In the genomic region with DNA sequence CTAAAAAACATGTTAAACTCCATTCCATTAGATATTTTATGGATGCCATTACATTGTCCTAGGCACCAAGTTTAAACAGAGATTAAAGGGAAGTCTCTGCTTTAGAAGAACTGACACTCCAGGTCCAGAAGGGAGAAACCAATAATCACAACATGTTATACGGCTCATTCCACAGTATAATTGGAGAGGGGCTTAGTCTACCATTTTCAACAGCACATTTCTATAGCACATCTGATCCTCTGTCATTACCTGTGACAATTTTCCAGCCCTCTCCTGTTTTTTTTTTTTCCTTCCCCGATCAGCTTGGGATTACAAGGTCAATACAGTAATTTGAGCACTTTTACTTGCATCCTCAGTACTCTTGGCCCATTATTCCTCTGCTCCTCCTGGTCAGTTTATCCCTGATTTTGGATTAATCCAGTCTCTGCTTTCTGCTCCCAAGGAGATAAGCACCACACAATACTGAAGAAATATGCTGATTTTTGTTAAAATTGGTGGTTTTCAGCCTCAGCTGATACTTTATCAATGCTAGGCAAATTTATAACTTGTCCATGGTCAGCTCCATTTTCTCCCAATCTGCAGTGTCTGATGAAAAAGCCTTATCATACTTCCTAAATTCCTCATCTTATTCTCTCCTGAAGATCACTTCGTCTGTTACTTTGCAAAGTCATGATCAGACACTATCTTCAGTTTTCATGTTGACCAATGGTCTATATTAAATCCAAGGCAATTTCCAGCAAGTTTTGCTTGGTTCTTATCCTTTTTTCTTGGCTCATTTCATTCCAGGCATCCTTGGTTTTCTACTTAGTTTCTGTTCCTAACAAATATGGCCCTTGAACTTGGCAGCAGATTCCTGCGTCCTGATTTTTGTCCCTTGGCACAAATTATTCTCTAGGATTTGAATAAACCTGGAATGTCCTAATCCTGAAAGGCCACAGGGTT, we compare ENCODE assay signal across 1 cellular context.
TF ChIP-seq lines count a peak whose summit lies in the region.

No MANE protein-coding gene starts in this region.

TF ChIP-seq in neural cell, 6 proteins besides CTCF, POLR2A, EP300 and RAD21 (continued from another document):
- no peak for TF ChIP-seq POLR2AphosphoS5 (IDR thresholded peaks at IDR 0.05)
